11 cellular contexts compared by ENCODE assay signal in genomic region chr13:31930490-31930889, GRCh38.
A peak's percentile ranks its signal among the peaks of the same experiment; 100 is the strongest.
DNase-seq lines count a peak whose midpoint lies in the region; ATAC-seq and TF ChIP-seq lines count a peak whose summit lies in the region.
"Had no signal": no experiment of that assay in that cellular context is flagged by ENCODE, and none has a peak within 500 bp of the region (broad histone marks: within the 10 kb centered on the region; RNA-seq: fewer than 3 reads in every experiment).

No MANE protein-coding gene starts in this region.

- peak; percentile 16 for ATAC-seq in GM18517 (IDR thresholded peaks at IDR 0.05; ENCODE audit: unreplicated experiment)
- peak; percentile 9 for ATAC-seq in GM21367 (IDR thresholded peaks at IDR 0.05; ENCODE audit: unreplicated experiment)
- peak; percentile 8 for ATAC-seq in HG02973 (IDR thresholded peaks at IDR 0.05; ENCODE audit: unreplicated experiment)
- no peak for ATAC-seq in omental fat pad (ENCODE audit: low FRiP score)

- DNase-seq in HT-29 (ENCODE audit: low spot score) (peak; percentile 60), OCI-M1 (lab: John Stamatoyannopoulos, UW) (no peak), NCI-H2081 treated with DMSO at 0.1 percent for 48 hours (lab: John Stamatoyannopoulos, UW) (no peak), omental fat pad (ENCODE audit: low spot score) (no peak), ureter (ENCODE audit: low spot score) (no peak)
- DNase-seq: activated B cell treated with CpG ODN at 0.5 μM for 24 hours; NCI-H2171 treated with DMSO at 0.1 percent for 48 hours; stimulated activated CD4-positive, alpha-beta T cell treated with anti-CD3 and anti-CD28 coated beads, Interleukin-4, amount 100 ng/mL, for 24 hours had no signal

- no peak for TF ChIP-seq CTCF in omental fat pad (IDR thresholded peaks at IDR 0.05)
